8 cellular contexts compared by ENCODE assay signal in genomic region chr13:99035715-99036114, GRCh38.
"Had no signal": no experiment of that assay in that cellular context is flagged by ENCODE, and none has a peak within 500 bp of the region (broad histone marks: within the 10 kb centered on the region; RNA-seq: fewer than 3 reads in every experiment).

No MANE protein-coding gene starts in this region.

- H3K9ac ChIP-seq: GM23248, KMS-11 had no signal

- DNase-seq: GM23248, GOT3, H9, HCEC 1CT, HFFc6, IMR-90, KBM-7 had no signal

- H2AFZ ChIP-seq: GM23248 had no signal

- H3K4me2 ChIP-seq: KMS-11 had no signal

- H3K27ac ChIP-seq: GM23248, KMS-11 had no signal

- H3K9me3 Mint-ChIP-seq: H9, HFFc6 had no signal

- H3K4me3 Mint-ChIP-seq: H9, HFFc6 had no signal

- H3K27ac Mint-ChIP-seq: H9, HFFc6 had no signal

- H3K4me3 ChIP-seq: GM23248 had no signal
